Comparison of ENCODE assay signal across 22 cellular contexts in genomic region chr16:4365615-4366014, GRCh38. TPM values are rescaled to one million over a fixed set of nuclear protein-coding genes. Genes with fewer than 3 reads are reported as not detected.
DNase-seq lines count a peak whose midpoint lies in the region; ATAC-seq, FAIRE-seq and TF ChIP-seq lines count a peak whose summit lies in the region.
"Had no signal": no experiment of that assay in that cellular context is flagged by ENCODE, and none has a peak within 500 bp of the region (broad histone marks: within the 10 kb centered on the region; RNA-seq: fewer than 3 reads in every experiment).

No MANE protein-coding gene starts in this region.

- H2BK12ac ChIP-seq in mesenchymal stem cell (ENCODE audit: low read length in 2 of 2): no peak overlapping the region

- H3K27ac ChIP-seq in HepG2 (ENCODE audit: extremely low read length, insufficient read depth, low read length) (no peak overlapping the region), right lobe of liver (no peak overlapping the region), RWPE2 (ENCODE audit: poor library complexity, severe bottlenecking) (peak overlapping the region; percentile 76), mesenchymal stem cell (ENCODE audit: low read length, poor library complexity, severe bottlenecking) (no peak overlapping the region)
- H3K27ac ChIP-seq: SJSA1 had no signal

- H2AFZ ChIP-seq in HepG2 (ENCODE audit: low read length) (no peak overlapping the region), mesenchymal stem cell (ENCODE audit: low read depth, low read length) (no peak overlapping the region)

- no peak overlapping the region for H3K4me2 ChIP-seq in HepG2 (ENCODE audit: low read depth, low read length)
- H3K4me2 ChIP-seq in mesenchymal stem cell (ENCODE audit: low read length, poor library complexity, severe bottlenecking): no peak overlapping the region

- 91% methylated on average over 9 of the region's 12 CpGs for WGBS in HepG2 (ENCODE audit: low lambda C conversion rate)
- WGBS in right lobe of liver (ENCODE audit: insufficient coverage, low coverage, low lambda C conversion rate, missing lambda C conversion rate): 96% methylated on average over 4 of the region's 12 CpGs
- WGBS in mesenchymal stem cell: 97% methylated on average over 12 of the region's 12 CpGs

- H3K23ac ChIP-seq in mesenchymal stem cell (ENCODE audit: low read length in 2 of 2): no peak overlapping the region

- H3K9me3 ChIP-seq in HepG2 (ENCODE audit: low read length) (no peaks in the 10 kb centered on the region), right lobe of liver (no peaks in the 10 kb centered on the region), RWPE2 (ENCODE audit: severe bottlenecking) (no peaks in the 10 kb centered on the region), mesenchymal stem cell (ENCODE audit: control insufficient read depth, low read length) (no peaks in the 10 kb centered on the region)
- H3K9me3 ChIP-seq: SJSA1 had no signal

- H3K4me3 ChIP-seq in HepG2 (replicated peaks in 1 of 3; ENCODE audit: insufficient read depth in 1 of 3, low read depth in 2 of 3, low read length in 3 of 3) (no peak overlapping the region), right lobe of liver (no peak overlapping the region), RWPE2 (ENCODE audit: severe bottlenecking) (no peak overlapping the region), mesenchymal stem cell (ENCODE audit: insufficient read depth in 1 of 2, low read depth in 1 of 2, low read length in 2 of 2) (no peak overlapping the region)
- H3K4me3 ChIP-seq: SJSA1 had no signal

- peaks cover 49% of the 10 kb centered on the region for H3K4me1 ChIP-seq in HepG2 (ENCODE audit: insufficient read depth, low read length)
- H3K4me1 ChIP-seq in right lobe of liver: peaks cover 0 to 16% (median 5%) of the 10 kb centered on the region in 4 donors
- peaks cover 24% of the 10 kb centered on the region for H3K4me1 ChIP-seq in RWPE2 (ENCODE audit: insufficient read depth, poor library complexity, severe bottlenecking)
- H3K4me1 ChIP-seq in mesenchymal stem cell (ENCODE audit: control insufficient read depth, insufficient read depth, low read depth, low read length): peaks cover 32% of the 10 kb centered on the region

- H3K36me3 ChIP-seq in HepG2 (replicated peaks in 1 of 2; ENCODE audit: control insufficient read depth in 1 of 2, insufficient read depth in 2 of 2, low read length in 2 of 2) (peaks cover 0 to 1% of the 10 kb centered on the region in 2 experiments; a peak in 1 of 5 replicates), right lobe of liver (no peaks in the 10 kb centered on the region), RWPE2 (ENCODE audit: low read depth) (no peaks in the 10 kb centered on the region; the same call in 1 of the 2 replicates), mesenchymal stem cell (ENCODE audit: control insufficient read depth in 1 of 2, insufficient read depth in 2 of 2, low read depth in 1 of 2, low read length in 2 of 2) (peaks cover 5 to 49% of the 10 kb centered on the region in 2 experiments)

- no peak overlapping the region for H3K18ac ChIP-seq in mesenchymal stem cell (ENCODE audit: low read depth in 1 of 2, low read length in 2 of 2)

- H2AK5ac ChIP-seq in mesenchymal stem cell (ENCODE audit: low read length, severe bottlenecking): no peak overlapping the region

- H3K27me3 ChIP-seq in HepG2 (ENCODE audit: control insufficient read depth in 1 of 2, insufficient read depth in 2 of 2, low read length in 2 of 2) (no peaks in the 10 kb centered on the region), right lobe of liver (no peaks in the 10 kb centered on the region), RWPE2 (ENCODE audit: insufficient read depth, poor library complexity, severe bottlenecking) (no peaks in the 10 kb centered on the region), mesenchymal stem cell (ENCODE audit: control insufficient read depth in 1 of 2, insufficient read depth in 1 of 2, low read length in 2 of 2) (no peaks in the 10 kb centered on the region)
- H3K27me3 ChIP-seq: SJSA1 had no signal

- H4K91ac ChIP-seq in mesenchymal stem cell (ENCODE audit: low read length): peak overlapping the region; percentile 18

- ATAC-seq in HepG2 (no peak), right lobe of liver (no peak), RWPE2 (ENCODE audit: low read depth) (no peak)
- ATAC-seq: Panc1, Right ventricle myocardium inferior had no signal

- H4K20me1 ChIP-seq in HepG2 (ENCODE audit: insufficient read depth, low read length): no peaks in the 10 kb centered on the region

- no peak for TF ChIP-seq RAD21 in HepG2 (CRISPR knock-in tag; IDR thresholded peaks at IDR 0.05)

- TF ChIP-seq CTCF in HepG2 (CRISPR knock-in tag; IDR thresholded peaks at IDR 0.05) (no peak), right lobe of liver (IDR thresholded peaks at IDR 0.05) (no peak), RWPE2 (IDR thresholded peaks at IDR 0.05; ENCODE audit: poor library complexity, severe bottlenecking) (no peak)

- TF ChIP-seq EP300 in HepG2 (IDR thresholded peaks at IDR 0.05; ENCODE audit: low read depth in 2 of 2, low read length in 2 of 2) (no peak), HepG2 (CRISPR knock-in tag; IDR thresholded peaks at IDR 0.05; ENCODE audit: borderline replicate concordance) (no peak)

- CTCF ChIA-PET in HepG2 (lab: Yijun Ruan, JAX; ENCODE audit: low intra/inter-chr PET ratio, low total read pairs): no interaction called here

- H3K9ac ChIP-seq in HepG2 (ENCODE audit: insufficient read depth, low read depth, low read length): no peak overlapping the region
- no peak overlapping the region for H3K9ac ChIP-seq in mesenchymal stem cell (ENCODE audit: low read length)

- H2BK15ac ChIP-seq in mesenchymal stem cell (ENCODE audit: low read depth, poor library complexity, severe bottlenecking): no peak overlapping the region

- intact Hi-C loops in HepG2 (cut with micrococcal nuclease; ENCODE audit: unreplicated experiment): no loop called here
- intact Hi-C loops in right lobe of liver (cut with DNase I): no loop called here

- in situ Hi-C loops in HepG2 (cut with HindIII; ENCODE audit: extremely low pct_ligation_motif_present, low pct_unique_long_range_greater_than_20kb): no loop called here

- no peak overlapping the region for H4K8ac ChIP-seq in mesenchymal stem cell (ENCODE audit: low read length)

- no peaks in the 10 kb centered on the region for H3K79me1 ChIP-seq in mesenchymal stem cell (replicated peaks; ENCODE audit: low read length, poor library complexity, severe bottlenecking)

- TF ChIP-seq POLR2A in HepG2 (IDR thresholded peaks at IDR 0.05; ENCODE audit: insufficient read depth in 1 of 2, low read depth in 2 of 2, low read length in 2 of 2) (no peak), right lobe of liver (IDR thresholded peaks at IDR 0.05) (no peak)

- H3K79me2 ChIP-seq in HepG2 (ENCODE audit: insufficient read depth, low read length): no peaks in the 10 kb centered on the region

- no peak overlapping the region for H2BK120ac ChIP-seq in mesenchymal stem cell (ENCODE audit: low read depth, low read length)

- no peak overlapping the region for H3K14ac ChIP-seq in mesenchymal stem cell (ENCODE audit: low read length in 2 of 2)

- POLR2A ChIA-PET in HepG2 (lab: Yijun Ruan, JAX): interaction anchor here (0.6 kb wide), 1 partner anchor 50 kb away, joined by 3 read pairs; no protein-coding TSS in a partner anchor

- H3K4ac ChIP-seq in mesenchymal stem cell (ENCODE audit: low read depth in 1 of 2, low read length in 2 of 2): peak overlapping the region in 1 of 2 experiments; percentile 82

- no peak for DNase-seq in HepG2 (ENCODE audit: low spot score)
- DNase-seq in right lobe of liver: no peak
- no peak for DNase-seq in RWPE2 (ENCODE audit: low spot score)
- DNase-seq in mesenchymal stem cell: no peak
- DNase-seq in COLO668 (lab: John Stamatoyannopoulos, UW; ENCODE audit: unreplicated experiment): no peak
- no peak for DNase-seq in activated CD4-positive, CD25-positive, alpha-beta regulatory T cell treated with anti-CD3 and anti-CD28 coated beads, Interleukin-2, amount 50 U/mL, for 72 hours
- no peak for DNase-seq in CD1c-positive myeloid dendritic cell (ENCODE audit: extremely low spot score)
- DNase-seq in HCEC 1CT: no peak
- DNase-seq: AML-193; CD4-positive, CD25-positive, alpha-beta regulatory T cell; DND-41; GOT3; MM.1S; NCI-H1092 treated with DMSO at 0.1 percent for 48 hours; NCI-H146; NCI-H2029; NCI-H345; NCI-H524 treated with DMSO at 0.1 percent for 48 hours; NCI-H82 had no signal

- FAIRE-seq in HepG2 (lab: Jason Lieb, UNC): no peak

- BruUV-seq in HepG2 (replicated peaks; lab: Mats Ljungman, UMichigan): no TSS peak

- H2BK5ac ChIP-seq in mesenchymal stem cell (ENCODE audit: low read depth, low read length, poor library complexity, severe bottlenecking): no peak overlapping the region

RNA-seq across cellular contexts. Expression of gene VASN, which starts 6.0 kb away (rescaled TPM):
- 6.9 and 18.2 TPM in 2 replicates for total RNA-seq in HepG2 (2016; rRNA removed; fragmentation: Illumina TruSeq; extraction: Trizol)
- total RNA-seq in HepG2 (2016; cell fraction: cytosol; rRNA removed; fragmentation: Illumina TruSeq; extraction: Trizol; ENCODE audit: low read depth): 2.8 and 3.3 TPM in 2 replicates
- total RNA-seq in HepG2 (2016; cell fraction: insoluble cytoplasmic fraction; rRNA removed; fragmentation: Illumina TruSeq; extraction: Trizol): 5.9 and 17.8 TPM in 2 replicates
- total RNA-seq in HepG2 (2016; cell fraction: membrane; rRNA removed; fragmentation: Illumina TruSeq; extraction: Trizol): 5.8 and 6.6 TPM in 2 replicates
- 22.5 and 25.6 TPM in 2 replicates for total RNA-seq in HepG2 (2016; cell fraction: nucleus; rRNA removed; fragmentation: Illumina TruSeq; extraction: Trizol)
- 8.4 and 15.5 TPM in 2 replicates for polyA plus RNA-seq in HepG2 (2011; rRNA removed)
- 9.0 and 15.7 TPM in 2 replicates for polyA plus RNA-seq in HepG2 (2011; cell fraction: cytosol; rRNA removed)
- polyA plus RNA-seq in HepG2 (2011; cell fraction: nucleus; rRNA removed): 47.1 and 58.1 TPM in 2 replicates
- polyA plus RNA-seq in HepG2 (2012): 9.8 and 16.9 TPM in 2 replicates
- polyA plus RNA-seq in HepG2 (2016; cell fraction: cytosol; fragmentation: Illumina TruSeq; extraction: Trizol; ENCODE audit: low read depth): 2.3 and 2.6 TPM in 2 replicates
- 7.7 and 10.2 TPM in 2 replicates for polyA plus RNA-seq in HepG2 (2016; cell fraction: insoluble cytoplasmic fraction; fragmentation: Illumina TruSeq; extraction: Trizol; ENCODE audit: low read depth)
- polyA plus RNA-seq in HepG2 (2016; cell fraction: membrane; fragmentation: Illumina TruSeq; extraction: Trizol; ENCODE audit: low read depth): 3.1 and 4.1 TPM in 2 replicates
- polyA plus RNA-seq in HepG2 (2016; cell fraction: nucleus; fragmentation: Illumina TruSeq; extraction: Trizol; ENCODE audit: insufficient read depth, low read depth): 40.8 and 43.4 TPM in 2 replicates
- polyA minus RNA-seq in HepG2 (2011; rRNA and poly(A)+ RNA removed; ENCODE audit: low replicate concordance): 1.2 and 47.2 TPM in 2 replicates
- 18.8 and 21.5 TPM in 2 replicates for polyA minus RNA-seq in HepG2 (2011; cell fraction: cytosol; rRNA and poly(A)+ RNA removed)
- polyA minus RNA-seq in HepG2 (2011; cell fraction: nucleus; rRNA and poly(A)+ RNA removed): 32.1 and 35.9 TPM in 2 replicates
- 10 to 100 TPM; 13.5 to 22.9 (median 16.8) TPM for total RNA-seq in right lobe of liver
- polyA plus RNA-seq in mesenchymal stem cell (2013, experiment 1 of 2): 127 TPM
- 127 TPM for polyA plus RNA-seq in mesenchymal stem cell (2013, experiment 2 of 2)

RNA-seq across cellular contexts. Expression of gene PAM16, which starts 14.5 kb away (rescaled TPM):
- total RNA-seq in HepG2 (2016; rRNA removed; fragmentation: Illumina TruSeq; extraction: Trizol) (39.5 and 51.8 TPM in 2 replicates), right lobe of liver (10 to 100 TPM; 27.9 to 45.9 (median 32.8) TPM)
- total RNA-seq in HepG2 (2016; cell fraction: cytosol; rRNA removed; fragmentation: Illumina TruSeq; extraction: Trizol; ENCODE audit: low read depth): 62.7 and 78.9 TPM in 2 replicates
- total RNA-seq in HepG2 (2016; cell fraction: insoluble cytoplasmic fraction; rRNA removed; fragmentation: Illumina TruSeq; extraction: Trizol): 44.0 and 55.1 TPM in 2 replicates
- total RNA-seq in HepG2 (2016; cell fraction: membrane; rRNA removed; fragmentation: Illumina TruSeq; extraction: Trizol): 48.0 and 59.1 TPM in 2 replicates
- total RNA-seq in HepG2 (2016; cell fraction: nucleus; rRNA removed; fragmentation: Illumina TruSeq; extraction: Trizol): 21.8 and 30.9 TPM in 2 replicates
- 51.5 and 64.5 TPM in 2 replicates for polyA plus RNA-seq in HepG2 (2011; rRNA removed)
- 79.1 and 106 TPM in 2 replicates for polyA plus RNA-seq in HepG2 (2011; cell fraction: cytosol; rRNA removed)
- 59.7 and 63.8 TPM in 2 replicates for polyA plus RNA-seq in HepG2 (2011; cell fraction: nucleus; rRNA removed)
- 28.9 and 43.2 TPM in 2 replicates for polyA plus RNA-seq in HepG2 (2012)
- 51.5 and 69.1 TPM in 2 replicates for polyA plus RNA-seq in HepG2 (2016; cell fraction: cytosol; fragmentation: Illumina TruSeq; extraction: Trizol; ENCODE audit: low read depth)
- polyA plus RNA-seq in HepG2 (2016; cell fraction: insoluble cytoplasmic fraction; fragmentation: Illumina TruSeq; extraction: Trizol; ENCODE audit: low read depth): 31.2 and 31.7 TPM in 2 replicates
- 35.5 and 47.0 TPM in 2 replicates for polyA plus RNA-seq in HepG2 (2016; cell fraction: membrane; fragmentation: Illumina TruSeq; extraction: Trizol; ENCODE audit: low read depth)
- 70.3 and 85.7 TPM in 2 replicates for polyA plus RNA-seq in HepG2 (2016; cell fraction: nucleus; fragmentation: Illumina TruSeq; extraction: Trizol; ENCODE audit: insufficient read depth, low read depth)
- polyA minus RNA-seq in HepG2 (2011; rRNA and poly(A)+ RNA removed; ENCODE audit: low replicate concordance): 22.9 and 24.5 TPM in 2 replicates
- polyA minus RNA-seq in HepG2 (2011; cell fraction: cytosol; rRNA and poly(A)+ RNA removed): 13.2 and 17.4 TPM in 2 replicates
- polyA minus RNA-seq in HepG2 (2011; cell fraction: nucleus; rRNA and poly(A)+ RNA removed): 12.3 and 12.9 TPM in 2 replicates
- polyA plus RNA-seq in mesenchymal stem cell (2013, experiment 1 of 2): 39.3 TPM
- 43.3 TPM for polyA plus RNA-seq in mesenchymal stem cell (2013, experiment 2 of 2)

RNA-seq across cellular contexts. Expression of gene GLIS2, which starts 49.7 kb away (rescaled TPM):
- 0.24 and 0.29 TPM in 2 replicates for total RNA-seq in HepG2 (2016; rRNA removed; fragmentation: Illumina TruSeq; extraction: Trizol)
- total RNA-seq in HepG2 (2016; cell fraction: cytosol; rRNA removed; fragmentation: Illumina TruSeq; extraction: Trizol; ENCODE audit: low read depth): 1.0 and 1.1 TPM in 2 replicates
- 0.18 and 0.30 TPM in 2 replicates for total RNA-seq in HepG2 (2016; cell fraction: insoluble cytoplasmic fraction; rRNA removed; fragmentation: Illumina TruSeq; extraction: Trizol)
- 0.59 and 0.65 TPM in 2 replicates for total RNA-seq in HepG2 (2016; cell fraction: membrane; rRNA removed; fragmentation: Illumina TruSeq; extraction: Trizol)
- total RNA-seq in HepG2 (2016; cell fraction: nucleus; rRNA removed; fragmentation: Illumina TruSeq; extraction: Trizol): 0.34 and 0.63 TPM in 2 replicates
- 0.28 and 0.39 TPM in 2 replicates for polyA plus RNA-seq in HepG2 (2011; rRNA removed)
- 0.17 and 0.18 TPM in 2 replicates for polyA plus RNA-seq in HepG2 (2011; cell fraction: cytosol; rRNA removed)
- polyA plus RNA-seq in HepG2 (2011; cell fraction: nucleus; rRNA removed): 1.1 and 1.3 TPM in 2 replicates
- polyA plus RNA-seq in HepG2 (2012): 0.91 and 2.0 TPM in 2 replicates
- polyA plus RNA-seq in HepG2 (2016; cell fraction: cytosol; fragmentation: Illumina TruSeq; extraction: Trizol; ENCODE audit: low read depth): 0.27 and 0.43 TPM in 2 replicates
- 0.70 and 0.86 TPM in 2 replicates for polyA plus RNA-seq in HepG2 (2016; cell fraction: insoluble cytoplasmic fraction; fragmentation: Illumina TruSeq; extraction: Trizol; ENCODE audit: low read depth)
- polyA plus RNA-seq in HepG2 (2016; cell fraction: membrane; fragmentation: Illumina TruSeq; extraction: Trizol; ENCODE audit: low read depth): 1.3 and 1.4 TPM in 2 replicates
- polyA plus RNA-seq in HepG2 (2016; cell fraction: nucleus; fragmentation: Illumina TruSeq; extraction: Trizol; ENCODE audit: insufficient read depth, low read depth): 1.6 and 1.8 TPM in 2 replicates
- 0.44 and 3.2 TPM in 2 replicates for polyA minus RNA-seq in HepG2 (2011; rRNA and poly(A)+ RNA removed; ENCODE audit: low replicate concordance)
- 0.18 and 0.99 TPM in 2 replicates for polyA minus RNA-seq in HepG2 (2011; cell fraction: cytosol; rRNA and poly(A)+ RNA removed)
- polyA minus RNA-seq in HepG2 (2011; cell fraction: nucleus; rRNA and poly(A)+ RNA removed): 0.25 and 0.52 TPM in 2 replicates
- total RNA-seq in right lobe of liver: 1 to 10 TPM in 5 of 6 experiments, under 1 TPM in 1; 0.79 to 2.6 (median 1.4) TPM
- polyA plus RNA-seq in mesenchymal stem cell (2013, experiment 1 of 2): 20.9 TPM
- 19.9 TPM for polyA plus RNA-seq in mesenchymal stem cell (2013, experiment 2 of 2)
- total RNA-seq: CD4-positive, CD25-positive, alpha-beta regulatory T cell had no signal

RNA-seq across cellular contexts. Expression of gene CORO7, which starts 50.8 kb away (rescaled TPM):
- 5.9 and 9.9 TPM in 2 replicates for total RNA-seq in HepG2 (2016; rRNA removed; fragmentation: Illumina TruSeq; extraction: Trizol)
- 5.5 and 8.0 TPM in 2 replicates for total RNA-seq in HepG2 (2016; cell fraction: cytosol; rRNA removed; fragmentation: Illumina TruSeq; extraction: Trizol; ENCODE audit: low read depth)
- 4.0 and 11.9 TPM in 2 replicates for total RNA-seq in HepG2 (2016; cell fraction: insoluble cytoplasmic fraction; rRNA removed; fragmentation: Illumina TruSeq; extraction: Trizol)
- total RNA-seq in HepG2 (2016; cell fraction: membrane; rRNA removed; fragmentation: Illumina TruSeq; extraction: Trizol): 3.5 and 3.8 TPM in 2 replicates
- total RNA-seq in HepG2 (2016; cell fraction: nucleus; rRNA removed; fragmentation: Illumina TruSeq; extraction: Trizol): 13.2 and 15.4 TPM in 2 replicates
- 14.3 and 17.1 TPM in 2 replicates for polyA plus RNA-seq in HepG2 (2011; rRNA removed)
- 2.7 and 6.4 TPM in 2 replicates for polyA plus RNA-seq in HepG2 (2011; cell fraction: cytosol; rRNA removed)
- polyA plus RNA-seq in HepG2 (2011; cell fraction: nucleus; rRNA removed): 179 and 209 TPM in 2 replicates
- 9.1 and 11.1 TPM in 2 replicates for polyA plus RNA-seq in HepG2 (2012)
- polyA plus RNA-seq in HepG2 (2016; cell fraction: cytosol; fragmentation: Illumina TruSeq; extraction: Trizol; ENCODE audit: low read depth): 0.66 and 0.77 TPM in 2 replicates
- 4.2 and 5.3 TPM in 2 replicates for polyA plus RNA-seq in HepG2 (2016; cell fraction: insoluble cytoplasmic fraction; fragmentation: Illumina TruSeq; extraction: Trizol; ENCODE audit: low read depth)
- 1.1 and 2.1 TPM in 2 replicates for polyA plus RNA-seq in HepG2 (2016; cell fraction: membrane; fragmentation: Illumina TruSeq; extraction: Trizol; ENCODE audit: low read depth)
- polyA plus RNA-seq in HepG2 (2016; cell fraction: nucleus; fragmentation: Illumina TruSeq; extraction: Trizol; ENCODE audit: insufficient read depth, low read depth): 28.1 and 39.8 TPM in 2 replicates
- 26.6 and 27.6 TPM in 2 replicates for polyA minus RNA-seq in HepG2 (2011; rRNA and poly(A)+ RNA removed; ENCODE audit: low replicate concordance)
- polyA minus RNA-seq in HepG2 (2011; cell fraction: cytosol; rRNA and poly(A)+ RNA removed): 8.2 and 9.7 TPM in 2 replicates
- polyA minus RNA-seq in HepG2 (2011; cell fraction: nucleus; rRNA and poly(A)+ RNA removed): 35.3 and 35.7 TPM in 2 replicates
- total RNA-seq in right lobe of liver: 10 to 100 TPM in 5 of 6 experiments, 1 to 10 TPM in 1; 7.8 to 22.9 (median 13.3) TPM
- 25.5 TPM for polyA plus RNA-seq in mesenchymal stem cell (2013, experiment 1 of 2)
- 22.1 TPM for polyA plus RNA-seq in mesenchymal stem cell (2013, experiment 2 of 2)
